ENCODE assay signal across 11 cellular contexts in the genomic region with DNA sequence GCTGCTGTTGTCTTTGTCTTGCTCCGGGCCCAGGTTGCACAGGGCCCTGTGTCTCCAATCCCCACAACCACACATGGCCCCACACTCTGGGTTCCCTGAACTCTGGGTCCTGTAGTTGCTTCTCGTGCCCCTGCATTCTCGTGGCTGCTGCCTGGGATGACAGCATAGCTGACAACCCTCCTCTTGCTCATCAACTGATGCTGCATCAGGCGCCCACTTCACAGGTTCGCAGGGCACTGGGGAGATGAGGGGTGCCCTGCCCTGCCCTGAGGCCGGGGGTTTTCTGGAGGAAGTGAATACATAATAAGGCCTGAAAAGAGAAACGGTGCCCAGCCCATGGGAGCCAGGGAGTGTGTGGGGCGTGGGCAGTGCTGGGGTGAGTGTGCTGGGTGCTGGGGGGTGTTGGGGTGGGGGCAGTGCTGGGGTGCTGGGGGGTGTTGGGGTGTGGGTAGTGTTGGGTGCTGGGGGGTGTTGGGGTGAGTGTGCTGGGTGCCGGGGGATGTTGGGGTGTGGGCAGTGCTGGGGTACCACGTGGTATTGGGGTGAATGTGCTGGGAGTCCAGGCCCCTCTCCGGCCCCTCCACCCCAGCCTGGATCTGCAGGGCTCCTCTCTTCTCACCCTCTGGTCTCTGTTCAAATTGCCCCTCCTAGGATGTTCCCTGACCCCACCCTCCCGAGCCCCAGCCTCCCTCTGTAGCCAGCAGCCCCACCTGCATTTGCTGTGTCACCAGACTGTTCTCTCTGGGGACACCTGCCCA. TPM values are rescaled to one million over a fixed set of nuclear protein-coding genes. Genes with fewer than 3 reads are reported as not detected.
DNase-seq lines count a peak whose midpoint lies in the region; ATAC-seq and TF ChIP-seq lines count a peak whose summit lies in the region.
"Had no signal": no experiment of that assay in that cellular context is flagged by ENCODE, and none has a peak within 500 bp of the region (broad histone marks: within the 10 kb centered on the region; RNA-seq: fewer than 3 reads in every experiment).

No MANE protein-coding gene starts in this region.

- H3K4me1 ChIP-seq in BLaER1 = peaks cover 76% of the 10 kb centered on the region
- H3K4me1 ChIP-seq in DOHH2 (ENCODE audit: control insufficient read depth, low read length) = peaks cover 67% of the 10 kb centered on the region

- H3K27ac ChIP-seq in BLaER1 (peak overlapping the region; percentile 94), DOHH2 (ENCODE audit: low read depth, low read length) (peak overlapping the region; percentile 97)
- H3K27ac ChIP-seq: ascending aorta had no signal

- H3K36me3 ChIP-seq in BLaER1 (peaks cover 22% of the 10 kb centered on the region), DOHH2 (ENCODE audit: control insufficient read depth, low read length) (peaks cover 41% of the 10 kb centered on the region)

- H3F3A ChIP-seq in DOHH2 (ENCODE audit: control insufficient read depth, insufficient read depth) = peaks cover 17% of the 10 kb centered on the region

- peak overlapping the region; percentile 45 for H3K9ac ChIP-seq in BLaER1

- H3K4me3 ChIP-seq in BLaER1 = no peak overlapping the region
- peak overlapping the region; percentile 83 for H3K4me3 ChIP-seq in DOHH2 (ENCODE audit: low read length)
- H3K4me3 ChIP-seq: ascending aorta, mucosa of descending colon had no signal

- no peak for DNase-seq in activated T-cell treated with anti-CD3 and anti-CD28 coated beads, Interleukin-2, amount 50 U/mL, for 4 hours
- DNase-seq in mesenteric fat pad (ENCODE audit: low spot score) = peak; percentile 41
- no peak for DNase-seq in iPS-NIHi11 (ENCODE audit: low spot score)
- no peak for DNase-seq in HuH-7.5 (ENCODE audit: low spot score)
- no peak for DNase-seq in activated CD4-positive, CD25-positive, alpha-beta regulatory T cell treated with anti-CD3 and anti-CD28 coated beads, Interleukin-2, amount 50 U/mL, for 72 hours
- DNase-seq: NCI-H2029 had no signal

- ATAC-seq in activated T-cell treated with anti-CD3 and anti-CD28 coated beads, Interleukin-2, amount 50 U/mL, for 4 hours = no peak
- ATAC-seq: mucosa of descending colon had no signal

- peaks cover 57% of the 10 kb centered on the region for H3K4me1 Mint-ChIP-seq in activated T-cell treated with anti-CD3 and anti-CD28 coated beads, Interleukin-2, amount 50 U/mL, for 4 hours (ENCODE audit: low read depth)

- H3K9me3 ChIP-seq in BLaER1 = no peaks in the 10 kb centered on the region
- no peaks in the 10 kb centered on the region for H3K9me3 ChIP-seq in DOHH2 (ENCODE audit: control insufficient read depth, insufficient read depth, low read length)
- H3K9me3 ChIP-seq: ascending aorta, Caco-2, mucosa of descending colon had no signal

- H3K4me2 ChIP-seq in BLaER1 = peak overlapping the region; percentile 94
- H3K4me2 ChIP-seq in DOHH2 (ENCODE audit: low read length) = peak overlapping the region; percentile 84

- H3K4me3 Mint-ChIP-seq in activated T-cell treated with anti-CD3 and anti-CD28 coated beads, Interleukin-2, amount 50 U/mL, for 4 hours = peak overlapping the region; percentile 21

- H3K27me3 Mint-ChIP-seq in activated T-cell treated with anti-CD3 and anti-CD28 coated beads, Interleukin-2, amount 50 U/mL, for 4 hours (ENCODE audit: low read depth) = no peaks in the 10 kb centered on the region

- no peaks in the 10 kb centered on the region for H3K27me3 ChIP-seq in BLaER1
- no peaks in the 10 kb centered on the region for H3K27me3 ChIP-seq in DOHH2 (ENCODE audit: control insufficient read depth, low read length)
- H3K27me3 ChIP-seq: ascending aorta had no signal

- no peaks in the 10 kb centered on the region for H3K9me2 ChIP-seq in DOHH2 (replicated peaks; ENCODE audit: control insufficient read depth, low read length)

- H4K20me1 ChIP-seq in BLaER1 (peaks cover 19% of the 10 kb centered on the region), DOHH2 (ENCODE audit: control insufficient read depth, insufficient read depth, low read depth, low read length) (peaks cover 5% of the 10 kb centered on the region; the same call in 1 of the 2 replicates)

- H3K9me3 Mint-ChIP-seq in activated T-cell treated with anti-CD3 and anti-CD28 coated beads, Interleukin-2, amount 50 U/mL, for 4 hours = no peaks in the 10 kb centered on the region

- H3K79me2 ChIP-seq in DOHH2 (ENCODE audit: control insufficient read depth, low read length) = peaks cover 35% of the 10 kb centered on the region

- peaks cover 3% of the 10 kb centered on the region for H3K36me3 Mint-ChIP-seq in activated T-cell treated with anti-CD3 and anti-CD28 coated beads, Interleukin-2, amount 50 U/mL, for 4 hours (ENCODE audit: insufficient read depth)

- no peak for TF ChIP-seq CTCF in DOHH2 (IDR thresholded peaks at IDR 0.05; ENCODE audit: low read depth, low read length, poor library complexity, severe bottlenecking)

RNA-seq across cellular contexts. Expression of a gene that starts 2.0 kb away (rescaled TPM):
- 10 to 100 TPM; 60.3 to 68.1 (median 67.1) TPM for total RNA-seq in activated T-cell treated with anti-CD3 and anti-CD28 coated beads, Interleukin-2, amount 50 U/mL, for 4 hours
- total RNA-seq in mesenteric fat pad = 33.3 TPM

RNA-seq across cellular contexts. Expression of a gene that starts 12.9 kb away (rescaled TPM):
- 1 to 10 TPM; 2.6 to 3.2 (median 2.9) TPM for total RNA-seq in activated T-cell treated with anti-CD3 and anti-CD28 coated beads, Interleukin-2, amount 50 U/mL, for 4 hours
- total RNA-seq in mesenteric fat pad = 3.6 TPM

RNA-seq across cellular contexts. Expression of a gene that starts 18.8 kb away (rescaled TPM):
- total RNA-seq in activated T-cell treated with anti-CD3 and anti-CD28 coated beads, Interleukin-2, amount 50 U/mL, for 4 hours = 10 to 100 TPM; 53.1 to 55.6 (median 53.9) TPM
- total RNA-seq in mesenteric fat pad = 188 TPM

RNA-seq across cellular contexts. Expression of a gene that starts 32.5 kb away (rescaled TPM):
- total RNA-seq in activated T-cell treated with anti-CD3 and anti-CD28 coated beads, Interleukin-2, amount 50 U/mL, for 4 hours = not detected
- not detected for total RNA-seq in mesenteric fat pad
- total RNA-seq: ascending aorta, Caco-2 had no signal

RNA-seq across cellular contexts. Expression of a gene that starts 34.1 kb away (rescaled TPM):
- total RNA-seq in activated T-cell treated with anti-CD3 and anti-CD28 coated beads, Interleukin-2, amount 50 U/mL, for 4 hours = 10 to 100 TPM; 40.7 to 47.4 (median 46.6) TPM
- total RNA-seq in mesenteric fat pad = 19.0 TPM
